In the genomic region with DNA sequence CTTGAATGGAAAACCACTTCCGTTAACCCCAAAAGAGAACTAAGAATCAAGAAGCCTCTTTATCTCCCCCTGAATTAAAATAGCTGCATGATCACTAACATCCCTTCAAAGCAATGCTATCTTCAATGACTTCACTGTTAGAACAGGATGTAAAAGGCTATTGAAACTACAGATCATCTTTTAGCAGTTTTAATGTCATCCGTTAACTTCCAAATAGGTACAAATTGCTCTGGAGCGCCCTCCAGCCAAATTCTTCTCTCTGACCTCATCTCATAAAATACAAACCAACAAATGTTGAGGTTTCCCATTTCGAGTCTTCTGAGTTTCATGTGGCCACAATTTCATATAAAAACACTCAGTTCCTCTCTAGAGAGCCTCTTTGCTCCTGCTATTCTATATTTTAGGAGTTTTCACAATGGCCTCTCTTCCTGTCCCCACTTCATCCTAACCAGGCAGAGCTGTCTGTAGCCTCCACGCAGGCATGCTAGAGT, we compare ENCODE assay signal across 21 cellular contexts. TPM values are rescaled to one million over a fixed set of nuclear protein-coding genes. Genes with fewer than 3 reads are reported as not detected.
DNase-seq lines count a peak whose midpoint lies in the region; ATAC-seq and TF ChIP-seq lines count a peak whose summit lies in the region.
"Had no signal": no experiment of that assay in that cellular context is flagged by ENCODE, and none has a peak within 500 bp of the region (broad histone marks: within the 10 kb centered on the region; RNA-seq: fewer than 3 reads in every experiment).

No MANE protein-coding gene starts in this region.

- no peaks in the 10 kb centered on the region for H3K9me2 ChIP-seq in SK-N-SH

- no peaks in the 10 kb centered on the region for H3K79me2 ChIP-seq in SK-N-SH (ENCODE audit: insufficient read depth)

- H3K4me3 Mint-ChIP-seq in activated naive CD8-positive, alpha-beta T cell treated with anti-CD3 and anti-CD28 coated beads for 36 hours = peak overlapping the region; percentile 6
- no peak overlapping the region for H3K4me3 Mint-ChIP-seq in osteocyte (ENCODE audit: unreplicated experiment)

- TF ChIP-seq RAD21 in SK-N-SH (IDR thresholded peaks at IDR 0.05; ENCODE audit: low read length) = no peak

- no peak overlapping the region for H3K9ac ChIP-seq in SK-N-SH

- WGBS in SK-N-SH (ENCODE audit: low lambda C conversion rate) = 90% methylated on average over 5 of the region's 5 CpGs

- no peak overlapping the region for H3K4me2 ChIP-seq in SK-N-SH

- H3K36me3 Mint-ChIP-seq in activated naive CD8-positive, alpha-beta T cell treated with anti-CD3 and anti-CD28 coated beads for 36 hours = no peaks in the 10 kb centered on the region
- no peaks in the 10 kb centered on the region for H3K36me3 Mint-ChIP-seq in osteocyte (ENCODE audit: unreplicated experiment)

- H3K27me3 ChIP-seq in SK-N-SH (ENCODE audit: insufficient read depth) = no peaks in the 10 kb centered on the region
- H3K27me3 ChIP-seq: tibial artery had no signal

- TF ChIP-seq EP300 in SK-N-SH (IDR thresholded peaks at IDR 0.05; ENCODE audit: borderline replicate concordance in 1 of 2, low read depth in 1 of 2, low read length in 1 of 2) = no peak

- H3K27me3 Mint-ChIP-seq in activated naive CD8-positive, alpha-beta T cell treated with anti-CD3 and anti-CD28 coated beads for 36 hours = peaks cover 17% of the 10 kb centered on the region
- no peaks in the 10 kb centered on the region for H3K27me3 Mint-ChIP-seq in osteocyte (ENCODE audit: unreplicated experiment)

- no peak overlapping the region for H3K27ac ChIP-seq in SK-N-SH (ENCODE audit: low read depth in 2 of 2, low read length in 1 of 2)
- H3K27ac ChIP-seq: tibial artery had no signal

- DNase-seq in SK-N-SH (no peak), osteocyte (ENCODE audit: extremely low spot score, unreplicated experiment) (no peak), superior temporal gyrus (ENCODE audit: extremely low spot score) (no peak), DMS 273 treated with DMSO at 0.1 percent for 48 hours (lab: John Stamatoyannopoulos, UW) (no peak)
- DNase-seq in activated naive CD8-positive, alpha-beta T cell treated with anti-CD3 and anti-CD28 coated beads for 36 hours = no peak
- DNase-seq: 8988T; activated T-cell treated with anti-CD3 and anti-CD28 coated beads, Interleukin-2, amount 50 U/mL, for 48 hours; Calu3; hippocampal formation; NCI-H187 treated with DMSO at 0.1 percent for 48 hours; nucleus accumbens; stimulated activated CD4-positive, alpha-beta T cell treated with anti-CD3 and anti-CD28 coated beads, Interleukin-12 subunit alpha, Interleukin-12 subunit beta, amount 100 ng/mL, for 4 hours; tibial artery had no signal

- H3K4me1 ChIP-seq in SK-N-SH (ENCODE audit: control insufficient read depth in 1 of 2, insufficient read depth in 2 of 2, low read depth in 1 of 2, low read length in 1 of 2) = peaks cover 0 to 7% of the 10 kb centered on the region in 2 experiments; a peak in 1 of 4 replicates
- H3K4me1 ChIP-seq: tibial artery had no signal

- H3F3A ChIP-seq in SK-N-SH (replicated peaks; ENCODE audit: insufficient read depth) = peaks cover 4% of the 10 kb centered on the region

- ATAC-seq in SK-N-SH treated with all-trans-retinoic acid at 6 μM for 48 hours = no peak
- ATAC-seq in HG02870 (IDR thresholded peaks at IDR 0.05; ENCODE audit: unreplicated experiment) = peak; percentile 30
- no peak for ATAC-seq in GM21367 (IDR thresholded peaks at IDR 0.05; ENCODE audit: unreplicated experiment)
- ATAC-seq: activated CD4-positive, CD25-positive, alpha-beta regulatory T cell treated with anti-CD3 and anti-CD28 coated beads, Interleukin-2, amount 50 U/mL, for 24 hours; K562 had no signal

- peaks cover 16% of the 10 kb centered on the region for H3K4me1 Mint-ChIP-seq in activated naive CD8-positive, alpha-beta T cell treated with anti-CD3 and anti-CD28 coated beads for 36 hours
- H3K4me1 Mint-ChIP-seq in osteocyte (ENCODE audit: unreplicated experiment) = peaks cover 40% of the 10 kb centered on the region

- no peaks in the 10 kb centered on the region for H3K9me3 ChIP-seq in SK-N-SH
- H3K9me3 ChIP-seq: tibial artery had no signal

- H4K20me1 ChIP-seq in SK-N-SH (ENCODE audit: insufficient read depth) = no peaks in the 10 kb centered on the region

- no peaks in the 10 kb centered on the region for H3K36me3 ChIP-seq in SK-N-SH (replicated peaks in 1 of 2; ENCODE audit: control insufficient read depth in 1 of 2, insufficient read depth in 2 of 2, low read length in 1 of 2)
- H3K36me3 ChIP-seq: tibial artery had no signal

- H3K4me3 ChIP-seq in SK-N-SH (ENCODE audit: low read depth in 2 of 2, low read length in 1 of 2) = no peak overlapping the region
- H3K4me3 ChIP-seq: K562, tibial artery had no signal

- no peak for TF ChIP-seq CTCF in SK-N-SH (IDR thresholded peaks at IDR 0.05)
- no peak for TF ChIP-seq CTCF in osteocyte (IDR thresholded peaks at IDR 0.05)

- no peaks in the 10 kb centered on the region for H3K9me3 Mint-ChIP-seq in activated naive CD8-positive, alpha-beta T cell treated with anti-CD3 and anti-CD28 coated beads for 36 hours
- no peaks in the 10 kb centered on the region for H3K9me3 Mint-ChIP-seq in osteocyte (ENCODE audit: unreplicated experiment)

- CTCF ChIA-PET in SK-N-SH (lab: Yijun Ruan, JAX) = interaction anchor here (1.1 to 1.4 kb wide), 2 partner anchors 24 to 90 kb away, joined by 4 read pairs; no protein-coding TSS in a partner anchor

- no peak overlapping the region for H2AFZ ChIP-seq in SK-N-SH (ENCODE audit: low read depth)

- H3K27ac Mint-ChIP-seq in activated naive CD8-positive, alpha-beta T cell treated with anti-CD3 and anti-CD28 coated beads for 36 hours = peak overlapping the region; percentile 23
- peak overlapping the region; percentile 58 for H3K27ac Mint-ChIP-seq in osteocyte (ENCODE audit: unreplicated experiment)

- POLR2A ChIA-PET in SK-N-SH (lab: Yijun Ruan, JAX) = no interaction called here

TF ChIP-seq in SK-N-SH treated with all-trans-retinoic acid at 6 μM for 48 hours, 23 proteins besides CTCF, POLR2A, EP300 and RAD21:
- TF ChIP-seq, protein P1, sequence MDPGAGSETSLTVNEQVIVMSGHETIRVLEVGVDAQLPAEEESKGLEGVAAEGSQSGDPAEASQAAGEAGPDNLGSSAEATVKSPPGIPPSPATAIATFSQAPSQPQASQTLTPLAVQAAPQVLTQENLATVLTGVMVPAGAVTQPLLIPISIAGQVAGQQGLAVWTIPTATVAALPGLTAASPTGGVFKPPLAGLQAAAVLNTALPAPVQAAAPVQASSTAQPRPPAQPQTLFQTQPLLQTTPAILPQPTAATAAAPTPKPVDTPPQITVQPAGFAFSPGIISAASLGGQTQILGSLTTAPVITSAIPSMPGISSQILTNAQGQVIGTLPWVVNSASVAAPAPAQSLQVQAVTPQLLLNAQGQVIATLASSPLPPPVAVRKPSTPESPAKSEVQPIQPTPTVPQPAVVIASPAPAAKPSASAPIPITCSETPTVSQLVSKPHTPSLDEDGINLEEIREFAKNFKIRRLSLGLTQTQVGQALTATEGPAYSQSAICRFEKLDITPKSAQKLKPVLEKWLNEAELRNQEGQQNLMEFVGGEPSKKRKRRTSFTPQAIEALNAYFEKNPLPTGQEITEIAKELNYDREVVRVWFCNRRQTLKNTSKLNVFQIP (CRISPR knock-in tag; IDR thresholded peaks at IDR 0.05; ENCODE audit: borderline replicate concordance, low read depth) = no peak
- TF ChIP-seq CSDC2 (CRISPR knock-in tag; IDR thresholded peaks at IDR 0.05) = no peak
- 0 out of 2 replicates have a peak, but pooled peaks have one; percentile 14 for TF ChIP-seq ISL1 (CRISPR knock-in tag; IDR thresholded peaks at IDR 0.05)
TF ChIP-seq in SK-N-SH treated with all-trans-retinoic acid at 6 μM for 48 hours: peak in this region for 1.

TF ChIP-seq in SK-N-SH, 30 proteins besides CTCF, POLR2A, EP300 and RAD21:
- TF ChIP-seq TEAD4 (IDR thresholded peaks at IDR 0.05; ENCODE audit: borderline replicate concordance, insufficient read depth) = no peak
- TF ChIP-seq ELF1 (IDR thresholded peaks at IDR 0.05) = no peak
- TF ChIP-seq, protein P2, sequence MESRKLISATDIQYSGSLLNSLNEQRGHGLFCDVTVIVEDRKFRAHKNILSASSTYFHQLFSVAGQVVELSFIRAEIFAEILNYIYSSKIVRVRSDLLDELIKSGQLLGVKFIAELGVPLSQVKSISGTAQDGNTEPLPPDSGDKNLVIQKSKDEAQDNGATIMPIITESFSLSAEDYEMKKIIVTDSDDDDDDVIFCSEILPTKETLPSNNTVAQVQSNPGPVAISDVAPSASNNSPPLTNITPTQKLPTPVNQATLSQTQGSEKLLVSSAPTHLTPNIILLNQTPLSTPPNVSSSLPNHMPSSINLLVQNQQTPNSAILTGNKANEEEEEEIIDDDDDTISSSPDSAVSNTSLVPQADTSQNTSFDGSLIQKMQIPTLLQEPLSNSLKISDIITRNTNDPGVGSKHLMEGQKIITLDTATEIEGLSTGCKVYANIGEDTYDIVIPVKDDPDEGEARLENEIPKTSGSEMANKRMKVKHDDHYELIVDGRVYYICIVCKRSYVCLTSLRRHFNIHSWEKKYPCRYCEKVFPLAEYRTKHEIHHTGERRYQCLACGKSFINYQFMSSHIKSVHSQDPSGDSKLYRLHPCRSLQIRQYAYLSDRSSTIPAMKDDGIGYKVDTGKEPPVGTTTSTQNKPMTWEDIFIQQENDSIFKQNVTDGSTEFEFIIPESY (IDR thresholded peaks at IDR 0.05; ENCODE audit: borderline replicate concordance, low read depth) = no peak
- no peak for TF ChIP-seq RCOR1 (IDR thresholded peaks at IDR 0.05; ENCODE audit: low read length)
- TF ChIP-seq RFX5 (IDR thresholded peaks at IDR 0.05; ENCODE audit: low read length) = no peak
- no peak for TF ChIP-seq EZH2phosphoT487 (IDR thresholded peaks at IDR 0.05; ENCODE audit: borderline replicate concordance, low read depth)
- TF ChIP-seq FOXM1 (IDR thresholded peaks at IDR 0.05; ENCODE audit: low read depth) = no peak
TF ChIP-seq in SK-N-SH: peak in this region for 0.

RNA-seq across cellular contexts. Expression of gene B4GALT6, which starts 38.0 kb away (rescaled TPM):
- 2.8 and 3.1 TPM in 2 replicates for polyA plus RNA-seq in SK-N-SH (2012; rRNA removed)
- polyA plus RNA-seq in SK-N-SH (2012; cell fraction: cytosol; rRNA removed) = 6.0 and 7.1 TPM in 2 replicates
- 2.9 and 4.8 TPM in 2 replicates for polyA plus RNA-seq in SK-N-SH (2012; cell fraction: nucleus; rRNA removed)
- 1 to 10 TPM; 3.1 to 3.2 TPM for total RNA-seq in activated naive CD8-positive, alpha-beta T cell treated with anti-CD3 and anti-CD28 coated beads for 36 hours
- total RNA-seq in osteocyte = 13.9 and 14.4 TPM in 2 replicates

RNA-seq across cellular contexts. Expression of gene TTR, which starts 54.7 kb away (rescaled TPM):
- polyA plus RNA-seq in SK-N-SH (2012; rRNA removed) = 0.19 TPM in 1 of 2 replicates, not detected in the other
- not detected in 2 replicates for polyA plus RNA-seq in SK-N-SH (2012; cell fraction: cytosol; rRNA removed)
- 0.08 TPM in 1 of 2 replicates, not detected in the other for polyA plus RNA-seq in SK-N-SH (2012; cell fraction: nucleus; rRNA removed)
- not detected for total RNA-seq in activated naive CD8-positive, alpha-beta T cell treated with anti-CD3 and anti-CD28 coated beads for 36 hours
- total RNA-seq in osteocyte = 11.2 and 14.8 TPM in 2 replicates
- total RNA-seq: bronchial epithelial cell, endothelial cell of umbilical vein, lower leg skin had no signal
- polyA plus RNA-seq: endothelial cell of umbilical vein had no signal

Comparison
In these comparisons a context has a peak if more than half of its experiments do, and no peak if none do; other contexts are left out.
1. RNA of gene TTR, which starts 54.7 kb away (total RNA-seq): 11.2 to 14.8 TPM in osteocyte; not detected in activated naive CD8-positive, alpha-beta T cell treated with anti-CD3 and anti-CD28 coated beads for 36 hours; every median in the first group is over 10 times any median in the second.